Comparison of ENCODE assay signal across 16 cellular contexts in the genomic region with DNA sequence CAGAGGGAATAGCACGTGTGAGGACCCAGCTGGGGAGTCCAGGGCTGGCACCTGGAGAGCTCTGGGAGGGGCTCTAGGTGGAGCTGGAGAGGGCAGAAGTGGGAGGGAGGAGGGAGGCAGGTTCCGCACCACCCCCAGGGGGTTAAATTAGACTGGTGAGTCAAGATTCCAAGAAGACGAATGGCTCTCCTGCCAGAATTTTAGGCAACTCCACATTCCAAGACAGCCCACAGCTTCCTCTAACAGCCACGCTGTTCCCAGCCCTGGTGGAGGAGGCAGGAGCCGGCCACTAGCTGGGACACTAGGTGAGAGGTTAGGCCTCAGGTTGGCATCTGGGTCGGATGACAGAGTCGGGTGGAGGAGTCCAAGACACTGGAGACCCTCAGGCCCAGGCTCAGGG.
DNase-seq lines count a peak whose midpoint lies in the region; ATAC-seq and TF ChIP-seq lines count a peak whose summit lies in the region.
"Had no signal": no experiment of that assay in that cellular context is flagged by ENCODE, and none has a peak within 500 bp of the region (broad histone marks: within the 10 kb centered on the region; RNA-seq: fewer than 3 reads in every experiment).

No MANE protein-coding gene starts in this region.

- 0 out of 2 replicates have a peak, but pooled peaks cover 2% of the 10 kb centered on the region for H3K27me3 ChIP-seq in DOHH2 (ENCODE audit: control insufficient read depth, low read length)

- peaks cover 10% of the 10 kb centered on the region for H3K4me1 Mint-ChIP-seq in nephron progenitor cell
- H3K4me1 Mint-ChIP-seq: central memory CD8-positive, alpha-beta T cell had no signal

- H3K9me3 ChIP-seq in DOHH2 (ENCODE audit: control insufficient read depth, insufficient read depth, low read length) = no peaks in the 10 kb centered on the region

- no peaks in the 10 kb centered on the region for H3K36me3 Mint-ChIP-seq in nephron progenitor cell (ENCODE audit: low read depth)
- H3K36me3 Mint-ChIP-seq: CD4-positive, CD25-positive, alpha-beta regulatory T cell had no signal

- H3K79me2 ChIP-seq in DOHH2 (ENCODE audit: control insufficient read depth, low read length) = no peaks in the 10 kb centered on the region

- H3F3A ChIP-seq in DOHH2 (ENCODE audit: control insufficient read depth, insufficient read depth) = 0 out of 2 replicates have a peak, but pooled peaks cover 3% of the 10 kb centered on the region

- H3K27ac Mint-ChIP-seq in nephron progenitor cell = no peak overlapping the region

- H3K9me3 Mint-ChIP-seq in nephron progenitor cell = no peaks in the 10 kb centered on the region
- H3K9me3 Mint-ChIP-seq: central memory CD8-positive, alpha-beta T cell had no signal

- ATAC-seq in Right ventricle myocardium inferior = no peak
- ATAC-seq: stimulated activated naive CD8-positive, alpha-beta T cell treated with anti-CD3 and anti-CD28 coated beads, Interleukin-15, Interleukin-2, amounts not matched to agents 100 U/mL and 50 U/mL, for 24 hours had no signal

- H3K9me2 ChIP-seq in DOHH2 (replicated peaks; ENCODE audit: control insufficient read depth, low read length) = no peaks in the 10 kb centered on the region

- H4K20me1 ChIP-seq in DOHH2 (ENCODE audit: control insufficient read depth, insufficient read depth, low read depth, low read length) = no peaks in the 10 kb centered on the region

- H3K27me3 Mint-ChIP-seq in nephron progenitor cell (ENCODE audit: low read depth, poor library complexity) = peaks cover 4% of the 10 kb centered on the region
- H3K27me3 Mint-ChIP-seq: CD4-positive, CD25-positive, alpha-beta regulatory T cell had no signal

- no peak overlapping the region for H3K4me3 Mint-ChIP-seq in nephron progenitor cell
- H3K4me3 Mint-ChIP-seq: CD4-positive, CD25-positive, alpha-beta regulatory T cell; central memory CD8-positive, alpha-beta T cell had no signal

- TF ChIP-seq CTCF in DOHH2 (IDR thresholded peaks at IDR 0.05; ENCODE audit: low read depth, low read length, poor library complexity, severe bottlenecking) (no peak), nephron progenitor cell (IDR thresholded peaks at IDR 0.05) (no peak)

- peaks cover 22% of the 10 kb centered on the region for H3K4me1 ChIP-seq in DOHH2 (ENCODE audit: control insufficient read depth, low read length)

- H3K4me3 ChIP-seq in DOHH2 (ENCODE audit: low read length) = no peak overlapping the region

- H3K36me3 ChIP-seq in DOHH2 (ENCODE audit: control insufficient read depth, low read length) = no peaks in the 10 kb centered on the region

- peak overlapping the region; percentile 59; the same call in 1 of the 2 replicates for H3K4me2 ChIP-seq in DOHH2 (ENCODE audit: low read length)

- intact Hi-C loops in Right ventricle myocardium inferior (cut with DNase I) (no loop called here), cardiac septum (cut with DNase I) (no loop called here)

- DNase-seq in M059J (ENCODE audit: low read depth) (peak; percentile 77), epidermal melanocyte (ENCODE audit: insufficient read length, low spot score) (peak; percentile 49), nephron progenitor cell (peak; percentile 13), Right ventricle myocardium inferior (ENCODE audit: missing footprints) (no peak), cardiac septum (ENCODE audit: low spot score) (no peak), activated gamma-delta T cell (lab: John Stamatoyannopoulos, UW) (no peak)
- no peak for DNase-seq in activated naive CD4-positive, alpha-beta T cell (lab: John Stamatoyannopoulos, UW)
- DNase-seq: activated CD4-positive, alpha-beta T cell treated with anti-CD3 and anti-CD28 coated beads, Interleukin-2, amount 50 U/mL, for 4 hours; CD4-positive, CD25-positive, alpha-beta regulatory T cell; GDM1; NCI-H2107; stimulated activated CD4-positive, alpha-beta T cell treated with anti-CD3 and anti-CD28 coated beads, Interleukin-4, amount 100 ng/mL, for 4 hours; stimulated activated naive CD8-positive, alpha-beta T cell treated with anti-CD3 and anti-CD28 coated beads, Interleukin-15, Interleukin-2, amounts not matched to agents 100 U/mL and 50 U/mL, for 24 hours; T-helper 1 cell had no signal

- no peak overlapping the region for H3K27ac ChIP-seq in DOHH2 (ENCODE audit: low read depth, low read length)

Comparison
In these comparisons a context has a peak if more than half of its experiments do, and no peak if none do; other contexts are left out.
1. DNase-seq: peak in M059J (single experiment), epidermal melanocyte (single experiment) and nephron progenitor cell (single experiment); none in activated naive CD4-positive, alpha-beta T cell (0 of 4), Right ventricle myocardium inferior (single experiment), cardiac septum (single experiment) and activated gamma-delta T cell (single experiment).